In genomic region chr17:1494736-1495253, GRCh38 we compare ENCODE assay signal across 21 cellular contexts. TPM values are rescaled to one million over a fixed set of nuclear protein-coding genes. Genes with fewer than 3 reads are reported as not detected.
A peak's percentile ranks its signal among the peaks of the same experiment; 100 is the strongest.
DNase-seq lines count a peak whose midpoint lies in the region; ATAC-seq and TF ChIP-seq lines count a peak whose summit lies in the region.
"Had no signal": no experiment of that assay in that cellular context is flagged by ENCODE, and none has a peak within 500 bp of the region (broad histone marks: within the 10 kb centered on the region; RNA-seq: fewer than 3 reads in every experiment).

No MANE protein-coding gene starts in this region.

- H4K20me1 ChIP-seq in hepatocyte (ENCODE audit: insufficient read depth, poor library complexity, severe bottlenecking): no peaks in the 10 kb centered on the region

- no peak for ATAC-seq in left ventricle myocardium superior
- no peak for ATAC-seq in sciatic nerve
- ATAC-seq in upper lobe of right lung: no peak
- ATAC-seq in naive thymus-derived CD8-positive, alpha-beta T cell: no peak
- ATAC-seq: stimulated activated effector memory CD8-positive, alpha-beta T cell treated with anti-CD3 and anti-CD28 coated beads, Interleukin-12 subunit alpha, Interleukin-12 subunit beta, amount 100 ng/mL, for 72 hours; WTC11 had no signal

- DNase-seq in left ventricle myocardium inferior (no peak), left ventricle myocardium superior (no peak), hepatocyte (ENCODE audit: low spot score) (no peak), sciatic nerve (ENCODE audit: low spot score) (peak; percentile 55), upper lobe of right lung (no peak), WERI-Rb-1 (no peak)
- DNase-seq in effector CD4-positive, alpha-beta T cell: no peak
- no peak for DNase-seq in naive thymus-derived CD8-positive, alpha-beta T cell
- DNase-seq: brain microvascular endothelial cell; cortex of kidney; DMS53; GDM1; immature natural killer cell; KBM-7; NCI-H1436 treated with DMSO at 0.1 percent for 48 hours; NCI-H524; stimulated activated CD4-positive, alpha-beta T cell treated with anti-CD3 and anti-CD28 coated beads, Interleukin-2, amount 100 ng/mL, for 24 hours; trophoblast cell had no signal

- H3K9me3 Mint-ChIP-seq in naive thymus-derived CD8-positive, alpha-beta T cell: no peaks in the 10 kb centered on the region
- H3K9me3 Mint-ChIP-seq: immature natural killer cell; stimulated activated effector memory CD8-positive, alpha-beta T cell treated with anti-CD3 and anti-CD28 coated beads, Interleukin-12 subunit alpha, Interleukin-12 subunit beta, amount 100 ng/mL, for 72 hours; WTC11 had no signal

- no peak overlapping the region for H3K4me3 Mint-ChIP-seq in naive thymus-derived CD8-positive, alpha-beta T cell
- H3K4me3 Mint-ChIP-seq: stimulated activated effector memory CD8-positive, alpha-beta T cell treated with anti-CD3 and anti-CD28 coated beads, Interleukin-12 subunit alpha, Interleukin-12 subunit beta, amount 100 ng/mL, for 72 hours; WTC11 had no signal

- H3K79me2 ChIP-seq in hepatocyte: peaks cover 12% of the 10 kb centered on the region

- WGBS in hepatocyte (ENCODE audit: low lambda C conversion rate, missing lambda C conversion rate): 90% methylated on average over 11 of the region's 11 CpGs

- peak overlapping the region in 1 of 10 donors; percentile 6 for H3K27ac Mint-ChIP-seq in naive thymus-derived CD8-positive, alpha-beta T cell
- H3K27ac Mint-ChIP-seq: immature natural killer cell; stimulated activated effector memory CD8-positive, alpha-beta T cell treated with anti-CD3 and anti-CD28 coated beads, Interleukin-12 subunit alpha, Interleukin-12 subunit beta, amount 100 ng/mL, for 72 hours; WTC11 had no signal

- intact Hi-C loops in left ventricle myocardium inferior (cut with micrococcal nuclease): no loop called here
- intact Hi-C loops in left ventricle myocardium superior (cut with micrococcal nuclease): no loop called here
- intact Hi-C loops in sciatic nerve (cut with DNase I): no loop called here
- intact Hi-C loops in upper lobe of right lung (cut with DNase I): no loop called here

- no peak overlapping the region for H2AFZ ChIP-seq in hepatocyte

- H3K4me3 ChIP-seq in left ventricle myocardium inferior (peak overlapping the region; percentile 28), hepatocyte (no peak overlapping the region), upper lobe of right lung (no peak overlapping the region), WERI-Rb-1 (ENCODE audit: low read depth, low read length) (no peak overlapping the region)
- H3K4me3 ChIP-seq: skin epidermis had no signal

- no peaks in the 10 kb centered on the region for H3K9me3 ChIP-seq in left ventricle myocardium inferior (replicated peaks)
- no peaks in the 10 kb centered on the region for H3K9me3 ChIP-seq in hepatocyte (ENCODE audit: low read depth)
- no peaks in the 10 kb centered on the region for H3K9me3 ChIP-seq in upper lobe of right lung
- H3K9me3 ChIP-seq in WERI-Rb-1 (ENCODE audit: severe bottlenecking): no peaks in the 10 kb centered on the region

- H3K27ac ChIP-seq in left ventricle myocardium inferior (replicated peaks): peak overlapping the region; percentile 98
- peak overlapping the region; percentile 46 for H3K27ac ChIP-seq in hepatocyte
- H3K27ac ChIP-seq in upper lobe of right lung: peak overlapping the region; percentile 88
- no peak overlapping the region for H3K27ac ChIP-seq in WERI-Rb-1
- H3K27ac ChIP-seq: brain microvascular endothelial cell had no signal

- H3K4me1 ChIP-seq in left ventricle myocardium inferior (peaks cover 92% of the 10 kb centered on the region), hepatocyte (ENCODE audit: insufficient read depth) (peaks cover 16% of the 10 kb centered on the region), upper lobe of right lung (peaks cover 48% of the 10 kb centered on the region)

- peaks cover 0 to 31% (median 0%) of the 10 kb centered on the region in 3 donors for H3K36me3 Mint-ChIP-seq in naive thymus-derived CD8-positive, alpha-beta T cell
- H3K36me3 Mint-ChIP-seq: WTC11 had no signal

- H3K27me3 ChIP-seq in left ventricle myocardium inferior (ENCODE audit: low read depth): no peaks in the 10 kb centered on the region
- H3K27me3 ChIP-seq in hepatocyte: no peaks in the 10 kb centered on the region
- no peaks in the 10 kb centered on the region for H3K27me3 ChIP-seq in upper lobe of right lung
- H3K27me3 ChIP-seq in WERI-Rb-1 (ENCODE audit: insufficient read depth, low read depth, severe bottlenecking): no peaks in the 10 kb centered on the region
- H3K27me3 ChIP-seq: brain microvascular endothelial cell had no signal

- H3K4me1 Mint-ChIP-seq in naive thymus-derived CD8-positive, alpha-beta T cell: peaks cover 12 to 27% (median 23%) of the 10 kb centered on the region in 4 donors

- POLR2A ChIA-PET in naive thymus-derived CD8-positive, alpha-beta T cell (lab: Charles Lee): no interaction called here

- no peaks in the 10 kb centered on the region for H3K9me2 ChIP-seq in hepatocyte (replicated peaks; ENCODE audit: insufficient read depth)

- TF ChIP-seq CTCF in left ventricle myocardium inferior (IDR thresholded peaks at IDR 0.05; ENCODE audit: borderline replicate concordance) (no peak), hepatocyte (IDR thresholded peaks at IDR 0.05; ENCODE audit: poor library complexity) (no peak), upper lobe of right lung (IDR thresholded peaks at IDR 0.05) (no peak), WERI-Rb-1 (IDR thresholded peaks at IDR 0.05; ENCODE audit: low read depth, low read length) (no peak)

- no peak overlapping the region for H3K4me2 ChIP-seq in hepatocyte

- H3K36me3 ChIP-seq in left ventricle myocardium inferior (peaks cover 35% of the 10 kb centered on the region), hepatocyte (replicated peaks; ENCODE audit: insufficient read depth, low read depth) (no peaks in the 10 kb centered on the region), upper lobe of right lung (peaks cover 37% of the 10 kb centered on the region), WERI-Rb-1 (peaks cover 6% of the 10 kb centered on the region; the same call in 1 of the 2 replicates)
- H3K36me3 ChIP-seq: brain microvascular endothelial cell had no signal

- H3K27me3 Mint-ChIP-seq in naive thymus-derived CD8-positive, alpha-beta T cell: no peaks in the 10 kb centered on the region

RNA-seq across cellular contexts. Expression of gene MYO1C, which starts 2.3 kb away (rescaled TPM):
- 150 TPM for total RNA-seq in left ventricle myocardium inferior
- total RNA-seq in left ventricle myocardium superior: 200 TPM
- 74.4 and 76.8 TPM in 2 replicates for total RNA-seq in hepatocyte
- 85.3 and 92.3 TPM in 2 replicates for polyA plus RNA-seq in hepatocyte
- total RNA-seq in sciatic nerve: 326 TPM
- 322 TPM for total RNA-seq in upper lobe of right lung
- 10 to 100 TPM; 15.4 to 18.0 TPM for total RNA-seq in naive thymus-derived CD8-positive, alpha-beta T cell
- 1 to 10 TPM; 1.3 to 1.5 (median 1.3) TPM for polyA plus RNA-seq in naive thymus-derived CD8-positive, alpha-beta T cell

RNA-seq across cellular contexts. Expression of gene INPP5K, which starts 21.6 kb away (rescaled TPM):
- 35.2 TPM for total RNA-seq in left ventricle myocardium inferior
- total RNA-seq in left ventricle myocardium superior: 39.1 TPM
- total RNA-seq in hepatocyte: 34.7 and 48.4 TPM in 2 replicates
- 33.5 and 40.4 TPM in 2 replicates for polyA plus RNA-seq in hepatocyte
- 46.5 TPM for total RNA-seq in sciatic nerve
- total RNA-seq in upper lobe of right lung: 69.8 TPM
- total RNA-seq in naive thymus-derived CD8-positive, alpha-beta T cell: 10 to 100 TPM; 92.3 to 93.8 TPM
- 10 to 100 TPM; 62.0 to 75.4 (median 70.5) TPM for polyA plus RNA-seq in naive thymus-derived CD8-positive, alpha-beta T cell

RNA-seq across cellular contexts. Expression of gene CRK, which starts 38.8 kb away (rescaled TPM):
- total RNA-seq in left ventricle myocardium inferior: 37.5 TPM
- 37.9 TPM for total RNA-seq in left ventricle myocardium superior
- 66.7 and 72.1 TPM in 2 replicates for total RNA-seq in hepatocyte
- polyA plus RNA-seq in hepatocyte: 66.5 and 69.2 TPM in 2 replicates
- total RNA-seq in sciatic nerve: 59.6 TPM
- 81.3 TPM for total RNA-seq in upper lobe of right lung
- 10 to 100 TPM; 22.0 to 27.6 TPM for total RNA-seq in naive thymus-derived CD8-positive, alpha-beta T cell
- 10 to 100 TPM; 18.8 to 24.8 (median 19.9) TPM for polyA plus RNA-seq in naive thymus-derived CD8-positive, alpha-beta T cell
